Comparison of ENCODE assay signal across 34 cellular contexts in the genomic region with DNA sequence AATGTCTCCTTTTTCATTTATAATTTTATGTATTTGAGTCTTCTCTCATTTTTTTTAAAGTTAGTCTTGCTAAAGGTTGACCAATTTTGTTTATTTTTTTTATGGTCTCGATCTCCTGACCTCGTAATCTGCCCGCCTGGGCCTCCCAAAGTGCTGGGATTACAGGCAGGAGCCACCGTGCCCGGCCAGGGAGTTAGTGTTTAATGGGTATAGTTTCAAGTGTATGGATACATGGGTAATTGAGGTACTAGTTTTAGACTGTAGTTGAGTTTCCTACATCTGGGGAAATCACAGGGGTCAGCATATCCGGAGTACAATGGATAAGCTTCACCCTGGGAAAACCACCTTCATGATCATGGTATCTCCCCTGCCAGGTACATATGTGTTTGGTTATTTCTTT.
"Had no signal": no experiment of that assay in that cellular context is flagged by ENCODE, and none has a peak within 500 bp of the region (broad histone marks: within the 10 kb centered on the region; RNA-seq: fewer than 3 reads in every experiment).

No MANE protein-coding gene starts in this region.

- H3K9me3 ChIP-seq: MG63 had no signal

- H3K36me3 ChIP-seq: MG63 had no signal

- DNase-seq: Karpas-422, MG63, MM.1S, MV-4-11, NCI-H1048, NCI-H1092, NCI-H1092 treated with DMSO at 0.1 percent for 48 hours, NCI-H1105, NCI-H1105 treated with DMSO at 0.1 percent for 48 hours, NCI-H1417, NCI-H1417 treated with DMSO at 0.1 percent for 48 hours, NCI-H1436, NCI-H1436 treated with DMSO at 0.1 percent for 48 hours, NCI-H146, NCI-H1694, NCI-H1694 treated with DMSO at 0.1 percent for 48 hours, NCI-H187, NCI-H187 treated with DMSO at 0.1 percent for 48 hours, NCI-H1930, NCI-H2029, NCI-H2029 treated with DMSO at 0.1 percent for 48 hours, NCI-H2081, NCI-H2081 treated with DMSO at 0.1 percent for 48 hours, NCI-H2107, NCI-H2171, NCI-H2171 treated with DMSO at 0.1 percent for 48 hours, NCI-H2227 treated with DMSO at 0.1 percent for 48 hours, NCI-H226, NCI-H345, NCI-H446, NCI-H446 treated with DMSO at 0.1 percent for 48 hours, NCI-H510A, NCI-H510A treated with DMSO at 0.1 percent for 48 hours, NCI-H524 had no signal

- H3K27me3 ChIP-seq: MG63 had no signal

- H3K4me3 ChIP-seq: MG63 had no signal
